ENCODE assay signal across 10 cellular contexts in genomic region chr17:78802459-78802858, GRCh38.
"Had no signal": no experiment of that assay in that cellular context is flagged by ENCODE, and none has a peak within 500 bp of the region (broad histone marks: within the 10 kb centered on the region; RNA-seq: fewer than 3 reads in every experiment).

No MANE protein-coding gene starts in this region.

- DNase-seq: activated B cell treated with CpG ODN at 0.5 μM for 24 hours; activated CD4-positive, alpha-beta T cell treated with anti-CD3 and anti-CD28 coated beads, Interleukin-2, amount 50 U/mL, for 1 hour; esophagus squamous epithelium; foreskin fibroblast; left colon; mammary epithelial cell; stimulated activated CD4-positive, alpha-beta T cell treated with anti-CD3 and anti-CD28 coated beads, Interleukin-4, amount 100 ng/mL, for 24 hours; tibial artery had no signal

- ATAC-seq: left colon had no signal

- H3K27ac ChIP-seq: SK-N-MC, tibial artery had no signal

- H3K27me3 ChIP-seq: esophagus squamous epithelium, tibial artery had no signal

- H3K4me1 ChIP-seq: tibial artery had no signal

- H3K9me3 ChIP-seq: esophagus squamous epithelium, tibial artery had no signal

- H3K4me3 Mint-ChIP-seq: activated B cell treated with CpG ODN at 0.5 μM for 24 hours, nephron had no signal

- H3K9me3 Mint-ChIP-seq: activated B cell treated with CpG ODN at 0.5 μM for 24 hours, nephron had no signal

- H3K27me3 Mint-ChIP-seq: activated B cell treated with CpG ODN at 0.5 μM for 24 hours had no signal

- H3K4me3 ChIP-seq: esophagus squamous epithelium, SK-N-MC, tibial artery had no signal

- H3K27ac Mint-ChIP-seq: activated B cell treated with CpG ODN at 0.5 μM for 24 hours, nephron had no signal
